ENCODE assay signal across 19 cellular contexts in the genomic region with DNA sequence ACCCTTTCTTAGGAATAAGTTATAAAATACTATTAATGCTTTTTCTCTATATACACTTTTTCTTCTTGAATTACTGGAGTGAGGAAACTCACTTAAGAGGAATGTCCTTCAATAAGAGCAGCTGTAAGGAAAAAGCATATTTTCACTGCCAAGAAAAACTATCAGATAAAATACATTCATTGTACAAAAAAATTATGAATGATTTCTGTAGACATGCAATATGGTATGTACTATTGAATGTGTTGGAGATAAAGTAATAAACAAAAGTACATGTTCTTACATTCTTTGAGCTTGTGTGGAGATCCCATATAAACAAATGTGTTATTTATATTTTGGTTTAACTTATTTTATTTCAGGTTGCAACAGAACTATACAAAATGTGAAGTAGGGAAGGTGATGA.
"Had no signal": no experiment of that assay in that cellular context is flagged by ENCODE, and none has a peak within 500 bp of the region (broad histone marks: within the 10 kb centered on the region; RNA-seq: fewer than 3 reads in every experiment).

No MANE protein-coding gene starts in this region.

- H3K9me3 ChIP-seq: esophagus squamous epithelium, gastrocnemius medialis, ovary, testis had no signal

- H3K27ac Mint-ChIP-seq: natural killer cell; progenitor cell of endocrine pancreas; stimulated activated effector memory CD8-positive, alpha-beta T cell treated with anti-CD3 and anti-CD28 coated beads, Interleukin-12 subunit alpha, Interleukin-12 subunit beta, amount 100 ng/mL, for 72 hours had no signal

- H3K4me1 Mint-ChIP-seq: natural killer cell; neural crest cell; stimulated activated effector memory CD8-positive, alpha-beta T cell treated with anti-CD3 and anti-CD28 coated beads, Interleukin-12 subunit alpha, Interleukin-12 subunit beta, amount 100 ng/mL, for 72 hours had no signal

- DNase-seq: dermis blood vessel endothelial cell; esophagus squamous epithelium; gastrocnemius medialis; heart right ventricle; hypothalamus; islet precursor cell; mammary epithelial cell; natural killer cell; ovary; right cardiac atrium; stimulated activated CD4-positive, alpha-beta T cell treated with anti-CD3 and anti-CD28 coated beads, Interleukin-4, amount 100 ng/mL, for 1 hour; stimulated activated CD8-positive, alpha-beta memory T cell treated with anti-CD3 and anti-CD28 coated beads, Interleukin-4, amount 100 ng/mL, for 48 hours; stimulated activated naive CD8-positive, alpha-beta T cell treated with anti-CD3 and anti-CD28 coated beads, Interleukin-15, Interleukin-2, amounts not matched to agents 100 U/mL and 50 U/mL, for 24 hours; testis had no signal

- H3K27ac ChIP-seq: esophagus squamous epithelium, gastrocnemius medialis, heart right ventricle, ovary, testis, tibial nerve had no signal

- H3K36me3 ChIP-seq: esophagus squamous epithelium, gastrocnemius medialis, heart right ventricle, ovary, tibial nerve had no signal

- H3K27me3 ChIP-seq: esophagus squamous epithelium, gastrocnemius medialis, heart right ventricle, ovary, testis, tibial nerve had no signal

- ATAC-seq: gastrocnemius medialis; heart right ventricle; left lobe of liver; natural killer cell; right cardiac atrium; stimulated activated effector memory CD8-positive, alpha-beta T cell treated with anti-CD3 and anti-CD28 coated beads, Interleukin-12 subunit alpha, Interleukin-12 subunit beta, amount 100 ng/mL, for 72 hours; stimulated activated naive CD8-positive, alpha-beta T cell treated with anti-CD3 and anti-CD28 coated beads, Interleukin-15, Interleukin-2, amounts not matched to agents 100 U/mL and 50 U/mL, for 24 hours had no signal

- H3K4me3 Mint-ChIP-seq: natural killer cell; neural crest cell; stimulated activated effector memory CD8-positive, alpha-beta T cell treated with anti-CD3 and anti-CD28 coated beads, Interleukin-12 subunit alpha, Interleukin-12 subunit beta, amount 100 ng/mL, for 72 hours had no signal

- H3K27me3 Mint-ChIP-seq: progenitor cell of endocrine pancreas had no signal

- H3K4me3 ChIP-seq: esophagus squamous epithelium, gastrocnemius medialis, heart right ventricle, ovary, testis, tibial nerve had no signal

- H3K36me3 Mint-ChIP-seq: natural killer cell; stimulated activated effector memory CD8-positive, alpha-beta T cell treated with anti-CD3 and anti-CD28 coated beads, Interleukin-12 subunit alpha, Interleukin-12 subunit beta, amount 100 ng/mL, for 72 hours had no signal

- H3K4me1 ChIP-seq: esophagus squamous epithelium, gastrocnemius medialis, heart right ventricle, testis, tibial nerve had no signal
